ENCODE assay signal across 21 cellular contexts in the genomic region with DNA sequence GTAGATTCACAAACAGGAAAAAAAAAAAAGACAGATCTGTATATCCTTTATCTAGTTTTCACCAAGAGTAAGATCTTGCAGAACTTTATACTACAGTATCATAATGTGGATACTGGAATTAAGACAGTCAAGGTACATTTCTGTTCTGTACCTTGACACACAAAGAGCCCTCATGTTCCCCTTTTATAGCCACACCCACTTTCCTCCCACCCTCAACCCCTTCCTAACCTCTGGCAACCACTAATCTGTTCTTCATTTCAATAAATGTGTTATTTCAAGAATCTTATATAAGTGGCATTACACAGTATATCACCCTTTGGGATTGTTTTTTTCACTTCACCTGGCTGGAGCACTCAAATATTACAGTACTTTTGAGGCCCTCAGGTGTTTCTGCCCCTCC.
"Had no signal": no experiment of that assay in that cellular context is flagged by ENCODE, and none has a peak within 500 bp of the region (broad histone marks: within the 10 kb centered on the region; RNA-seq: fewer than 3 reads in every experiment).

No MANE protein-coding gene starts in this region.

- H3K4me3 Mint-ChIP-seq: memory B cell; natural killer cell; stimulated activated naive CD8-positive, alpha-beta T cell treated with anti-CD3 and anti-CD28 coated beads, Interleukin-15, amount 100 ng/mL, for 72 hours had no signal

- H3K9me3 Mint-ChIP-seq: natural killer cell had no signal

- ATAC-seq: gastrocnemius medialis; left lobe of liver; natural killer cell; pancreas; right lobe of liver; stimulated activated naive CD8-positive, alpha-beta T cell treated with anti-CD3 and anti-CD28 coated beads, Interleukin-15, amount 100 ng/mL, for 72 hours had no signal

- H3K4me1 Mint-ChIP-seq: natural killer cell had no signal

- H3K36me3 Mint-ChIP-seq: memory B cell, natural killer cell had no signal

- DNase-seq: dorsolateral prefrontal cortex; effector CD4-positive, alpha-beta T cell; foreskin fibroblast; gastrocnemius medialis; kidney; natural killer cell; occipital lobe; pancreas; retina; right lobe of liver; small intestine; stimulated activated CD4-positive, alpha-beta T cell treated with anti-CD3 and anti-CD28 coated beads, Interleukin-1b, Interleukin-23, amount 100 ng/mL, for 48 hours; stimulated activated CD4-positive, alpha-beta T cell treated with anti-CD3 and anti-CD28 coated beads, Interleukin-4, amount 100 ng/mL, for 1 hour; stimulated activated CD8-positive, alpha-beta memory T cell treated with anti-CD3 and anti-CD28 coated beads, Interleukin-4, amount 100 ng/mL, for 48 hours; stimulated activated naive CD4-positive, alpha-beta T cell; stimulated activated naive CD8-positive, alpha-beta T cell treated with anti-CD3 and anti-CD28 coated beads, Interleukin-15, amount 100 ng/mL, for 72 hours; trophoblast cell had no signal

- H3K9me3 ChIP-seq: gastrocnemius medialis, right lobe of liver, suprapubic skin, thyroid gland had no signal

- H3K27ac Mint-ChIP-seq: memory B cell; natural killer cell; stimulated activated naive CD8-positive, alpha-beta T cell treated with anti-CD3 and anti-CD28 coated beads, Interleukin-15, amount 100 ng/mL, for 72 hours had no signal
